In the genomic region with DNA sequence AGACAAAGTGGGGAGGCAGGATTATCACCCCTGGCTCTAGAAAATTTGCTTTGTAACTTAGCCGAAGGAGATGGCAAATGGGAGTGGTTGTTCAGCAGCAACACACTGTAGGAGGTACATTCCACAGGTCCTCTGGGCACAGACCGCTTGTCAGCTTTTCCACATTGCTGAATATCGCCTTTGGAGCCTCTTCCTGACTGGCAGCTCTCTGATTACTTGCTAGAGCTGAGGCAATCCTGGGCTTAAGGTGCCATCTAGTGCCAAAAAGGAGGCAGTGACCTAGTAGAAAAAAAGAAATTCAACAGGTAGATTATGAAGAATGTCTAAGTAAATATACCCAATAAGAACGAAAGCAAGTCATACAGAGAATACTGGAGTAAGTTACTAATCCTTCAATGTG, we compare ENCODE assay signal across 10 cellular contexts. TPM values are rescaled to one million over a fixed set of nuclear protein-coding genes. Genes with fewer than 3 reads are reported as not detected.
DNase-seq lines count a peak whose midpoint lies in the region; ATAC-seq and TF ChIP-seq lines count a peak whose summit lies in the region.
"Had no signal": no experiment of that assay in that cellular context is flagged by ENCODE, and none has a peak within 500 bp of the region (broad histone marks: within the 10 kb centered on the region; RNA-seq: fewer than 3 reads in every experiment).

No MANE protein-coding gene starts in this region.

- no peak for ATAC-seq in body of pancreas

- no peaks in the 10 kb centered on the region for H3K9me3 ChIP-seq in body of pancreas

- TF ChIP-seq POLR2A in body of pancreas (IDR thresholded peaks at IDR 0.05): no peak

- H3K27me3 ChIP-seq in body of pancreas: peaks cover 0 to 7% of the 10 kb centered on the region in 2 donors

- H3K4me1 ChIP-seq in body of pancreas: no peaks in the 10 kb centered on the region
- H3K4me1 ChIP-seq: esophagus muscularis mucosa had no signal

- H3K4me3 ChIP-seq in body of pancreas: no peak overlapping the region
- H3K4me3 ChIP-seq: esophagus muscularis mucosa had no signal

- intact Hi-C loops in body of pancreas (cut with DNase I): no loop called here

- no peaks in the 10 kb centered on the region for H3K36me3 ChIP-seq in body of pancreas (replicated peaks in 1 of 2; ENCODE audit: insufficient read depth in 1 of 2, low read depth in 2 of 2)
- H3K36me3 ChIP-seq: esophagus muscularis mucosa had no signal

- 24 to 46% methylated on average over 4 of the region's 4 CpGs for WGBS in body of pancreas, 2 donors

- peak in 1 of 7 experiments; percentile 3 for TF ChIP-seq CTCF in body of pancreas (IDR thresholded peaks at IDR 0.05)

- DNase-seq in ELR (ENCODE audit: low read depth) (peak; percentile 63), LHCN-M2 (ENCODE audit: low read depth) (peak; percentile 46), SW 1271 (lab: John Stamatoyannopoulos, UW) (peak; percentile 22 to 67), left kidney (ENCODE audit: low read depth, low spot score) (peak; percentile 27), hepatic stellate cell (ENCODE audit: low spot score) (no peak), putamen (ENCODE audit: low spot score) (no peak), body of pancreas (no peak)
- DNase-seq in activated effector memory CD4-positive, alpha-beta T cell treated with Interleukin-2 at 50 U/mL for 16 hours: no peak
- DNase-seq: T1000 had no signal

- no peak overlapping the region for H3K27ac ChIP-seq in body of pancreas
- H3K27ac ChIP-seq: esophagus muscularis mucosa had no signal

RNA-seq across cellular contexts. Expression of a gene that starts 13.1 kb away (rescaled TPM):
- total RNA-seq in LHCN-M2 (2014; rRNA removed) (39.0 and 45.9 TPM in 2 replicates), body of pancreas (under 1 TPM in 1 of 2 donors, not detected in 1; 0.26 TPM)
- polyA plus RNA-seq in LHCN-M2 (2012): 26.9 TPM

Comparison
In these comparisons a context has a peak if more than half of its experiments do, and no peak if none do; other contexts are left out.
1. DNase-seq: peak in ELR (single experiment), LHCN-M2 (single experiment), SW 1271 (2 of 2) and left kidney (single experiment); none in hepatic stellate cell (single experiment), putamen (single experiment), activated effector memory CD4-positive, alpha-beta T cell treated with Interleukin-2 at 50 U/mL for 16 hours (single experiment) and body of pancreas (0 of 4).
2. RNA of a gene that starts 13.1 kb away (total RNA-seq): 39.0 to 45.9 TPM in LHCN-M2; 0.26 TPM in body of pancreas; every median in the first group is over 10 times any median in the second.